ENCODE assay signal across 1 cellular context in the genomic region with DNA sequence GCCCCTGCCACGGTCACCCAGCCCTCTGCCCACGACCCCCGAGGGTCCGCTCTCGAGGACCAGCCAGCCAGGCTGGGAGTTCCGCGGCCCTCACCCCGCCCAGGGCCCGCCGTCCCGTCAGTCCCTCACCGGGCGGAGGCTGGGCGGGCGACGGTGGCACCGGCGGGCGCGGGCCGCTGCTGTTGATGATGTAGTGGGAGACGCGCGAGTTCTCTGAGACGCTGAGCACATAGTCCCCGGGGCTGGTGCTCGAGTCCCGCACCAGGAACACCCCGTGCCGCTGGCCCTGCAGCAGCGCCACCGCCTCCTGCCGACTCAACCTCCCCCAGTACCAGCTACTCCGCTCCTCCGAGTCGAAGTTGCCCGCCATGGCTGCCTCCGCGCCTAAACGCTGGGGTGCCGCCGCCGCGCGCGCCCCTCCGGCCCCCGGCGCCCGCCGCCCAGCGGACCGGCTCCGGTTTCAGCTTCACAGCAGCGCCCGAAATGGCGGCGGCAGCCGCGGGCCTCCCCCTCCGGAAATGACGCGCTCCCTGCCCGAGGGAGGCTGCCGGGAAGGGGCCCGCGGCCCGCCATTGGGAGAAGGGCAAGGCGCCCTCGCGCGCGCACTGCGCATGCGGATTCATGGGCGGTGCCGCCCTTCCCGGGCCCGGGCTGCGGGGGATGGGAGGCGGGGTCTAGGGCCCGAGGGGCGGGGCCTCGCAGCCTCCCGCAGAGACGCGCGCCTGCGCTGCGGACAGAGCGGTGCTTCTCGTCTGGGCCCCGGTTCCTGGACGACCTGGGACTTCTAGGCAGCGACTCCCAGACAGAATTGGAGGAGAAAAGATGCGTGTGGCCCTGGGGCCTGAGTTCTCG.
TF ChIP-seq lines count a peak whose summit lies in the region.

A gene (minus strand): TSS at position 485 of the 852 bp plus-strand sequence. CDS start 115 bp downstream, at position 370.

TF ChIP-seq in GM12878, 131 proteins besides CTCF, POLR2A, EP300 and RAD21 (continued from another document and continues in another):
- TF ChIP-seq, protein P1, sequence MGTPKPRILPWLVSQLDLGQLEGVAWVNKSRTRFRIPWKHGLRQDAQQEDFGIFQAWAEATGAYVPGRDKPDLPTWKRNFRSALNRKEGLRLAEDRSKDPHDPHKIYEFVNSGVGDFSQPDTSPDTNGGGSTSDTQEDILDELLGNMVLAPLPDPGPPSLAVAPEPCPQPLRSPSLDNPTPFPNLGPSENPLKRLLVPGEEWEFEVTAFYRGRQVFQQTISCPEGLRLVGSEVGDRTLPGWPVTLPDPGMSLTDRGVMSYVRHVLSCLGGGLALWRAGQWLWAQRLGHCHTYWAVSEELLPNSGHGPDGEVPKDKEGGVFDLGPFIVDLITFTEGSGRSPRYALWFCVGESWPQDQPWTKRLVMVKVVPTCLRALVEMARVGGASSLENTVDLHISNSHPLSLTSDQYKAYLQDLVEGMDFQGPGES (IDR thresholded peaks at IDR 0.05): no peak
- TF ChIP-seq MYB (IDR thresholded peaks at IDR 0.05; ENCODE audit: borderline replicate concordance, low read depth, low read length): no peak
- TF ChIP-seq HDAC2 (IDR thresholded peaks at IDR 0.05): no peak
- no peak for TF ChIP-seq EZH2 (IDR thresholded peaks at IDR 0.05; ENCODE audit: borderline replicate concordance, control insufficient read depth, low read depth, low read length)
- no peak for TF ChIP-seq ZZZ3 (IDR thresholded peaks at IDR 0.05; ENCODE audit: control insufficient read depth, insufficient read length, low read depth)
- TF ChIP-seq, protein P2, sequence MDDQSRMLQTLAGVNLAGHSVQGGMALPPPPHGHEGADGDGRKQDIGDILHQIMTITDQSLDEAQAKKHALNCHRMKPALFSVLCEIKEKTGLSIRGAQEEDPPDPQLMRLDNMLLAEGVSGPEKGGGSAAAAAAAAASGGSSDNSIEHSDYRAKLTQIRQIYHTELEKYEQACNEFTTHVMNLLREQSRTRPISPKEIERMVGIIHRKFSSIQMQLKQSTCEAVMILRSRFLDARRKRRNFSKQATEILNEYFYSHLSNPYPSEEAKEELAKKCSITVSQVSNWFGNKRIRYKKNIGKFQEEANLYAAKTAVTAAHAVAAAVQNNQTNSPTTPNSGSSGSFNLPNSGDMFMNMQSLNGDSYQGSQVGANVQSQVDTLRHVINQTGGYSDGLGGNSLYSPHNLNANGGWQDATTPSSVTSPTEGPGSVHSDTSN (IDR thresholded peaks at IDR 0.05; ENCODE audit: insufficient replicate concordance, low read depth, low read length): no peak
- TF ChIP-seq, protein P3, sequence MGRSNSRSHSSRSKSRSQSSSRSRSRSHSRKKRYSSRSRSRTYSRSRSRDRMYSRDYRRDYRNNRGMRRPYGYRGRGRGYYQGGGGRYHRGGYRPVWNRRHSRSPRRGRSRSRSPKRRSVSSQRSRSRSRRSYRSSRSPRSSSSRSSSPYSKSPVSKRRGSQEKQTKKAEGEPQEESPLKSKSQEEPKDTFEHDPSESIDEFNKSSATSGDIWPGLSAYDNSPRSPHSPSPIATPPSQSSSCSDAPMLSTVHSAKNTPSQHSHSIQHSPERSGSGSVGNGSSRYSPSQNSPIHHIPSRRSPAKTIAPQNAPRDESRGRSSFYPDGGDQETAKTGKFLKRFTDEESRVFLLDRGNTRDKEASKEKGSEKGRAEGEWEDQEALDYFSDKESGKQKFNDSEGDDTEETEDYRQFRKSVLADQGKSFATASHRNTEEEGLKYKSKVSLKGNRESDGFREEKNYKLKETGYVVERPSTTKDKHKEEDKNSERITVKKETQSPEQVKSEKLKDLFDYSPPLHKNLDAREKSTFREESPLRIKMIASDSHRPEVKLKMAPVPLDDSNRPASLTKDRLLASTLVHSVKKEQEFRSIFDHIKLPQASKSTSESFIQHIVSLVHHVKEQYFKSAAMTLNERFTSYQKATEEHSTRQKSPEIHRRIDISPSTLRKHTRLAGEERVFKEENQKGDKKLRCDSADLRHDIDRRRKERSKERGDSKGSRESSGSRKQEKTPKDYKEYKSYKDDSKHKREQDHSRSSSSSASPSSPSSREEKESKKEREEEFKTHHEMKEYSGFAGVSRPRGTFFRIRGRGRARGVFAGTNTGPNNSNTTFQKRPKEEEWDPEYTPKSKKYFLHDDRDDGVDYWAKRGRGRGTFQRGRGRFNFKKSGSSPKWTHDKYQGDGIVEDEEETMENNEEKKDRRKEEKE (IDR thresholded peaks at IDR 0.05): peak; percentile 73
- TF ChIP-seq DPF2 (IDR thresholded peaks at IDR 0.05): peak; percentile 77; the same call in 1 of the 2 replicates
- TF ChIP-seq ZNF274 (IDR thresholded peaks at IDR 0.05; ENCODE audit: insufficient read depth, insufficient read length): no peak
- no peak for TF ChIP-seq YBX1 (IDR thresholded peaks at IDR 0.05)
- TF ChIP-seq SMAD5 (IDR thresholded peaks at IDR 0.05; ENCODE audit: low read depth): peak; percentile 71; the same call in 1 of the 2 replicates
- peak; percentile 80; the same call in 1 of the 2 replicates for TF ChIP-seq TAF1 (IDR thresholded peaks at IDR 0.05; ENCODE audit: borderline replicate concordance, low read depth, low read length)
- TF ChIP-seq CHD2 (IDR thresholded peaks at IDR 0.05; ENCODE audit: borderline replicate concordance, low read depth, low read length): peak; percentile 82
- TF ChIP-seq ZNF384 (IDR thresholded peaks at IDR 0.05; ENCODE audit: borderline replicate concordance, low read depth, low read length): no peak
- TF ChIP-seq CHD4 (IDR thresholded peaks at IDR 0.05): no peak
- 0 out of 2 replicates have a peak, but pooled peaks have one; percentile 53 for TF ChIP-seq NFXL1 (IDR thresholded peaks at IDR 0.05; ENCODE audit: borderline replicate concordance)
- TF ChIP-seq BRCA1 (IDR thresholded peaks at IDR 0.05; ENCODE audit: low read depth, low read length): no peak
- 0 out of 2 replicates have a peak, but pooled peaks have one; percentile 32 for TF ChIP-seq TCF3 (IDR thresholded peaks at IDR 0.05; ENCODE audit: borderline replicate concordance, insufficient read depth, low read depth, low read length)
- TF ChIP-seq PML (IDR thresholded peaks at IDR 0.05; ENCODE audit: low read length): peak; percentile 91; the same call in 1 of the 2 replicates
- no peak for TF ChIP-seq NBN (IDR thresholded peaks at IDR 0.05)
- TF ChIP-seq CHD1 (IDR thresholded peaks at IDR 0.05; ENCODE audit: low read depth, low read length): no peak
- TF ChIP-seq, protein P4, sequence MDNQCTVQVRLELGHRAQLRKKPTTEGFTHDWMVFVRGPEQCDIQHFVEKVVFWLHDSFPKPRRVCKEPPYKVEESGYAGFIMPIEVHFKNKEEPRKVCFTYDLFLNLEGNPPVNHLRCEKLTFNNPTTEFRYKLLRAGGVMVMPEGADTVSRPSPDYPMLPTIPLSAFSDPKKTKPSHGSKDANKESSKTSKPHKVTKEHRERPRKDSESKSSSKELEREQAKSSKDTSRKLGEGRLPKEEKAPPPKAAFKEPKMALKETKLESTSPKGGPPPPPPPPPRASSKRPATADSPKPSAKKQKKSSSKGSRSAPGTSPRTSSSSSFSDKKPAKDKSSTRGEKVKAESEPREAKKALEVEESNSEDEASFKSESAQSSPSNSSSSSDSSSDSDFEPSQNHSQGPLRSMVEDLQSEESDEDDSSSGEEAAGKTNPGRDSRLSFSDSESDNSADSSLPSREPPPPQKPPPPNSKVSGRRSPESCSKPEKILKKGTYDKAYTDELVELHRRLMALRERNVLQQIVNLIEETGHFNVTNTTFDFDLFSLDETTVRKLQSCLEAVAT (IDR thresholded peaks at IDR 0.05): no peak
- TF ChIP-seq, protein P5, sequence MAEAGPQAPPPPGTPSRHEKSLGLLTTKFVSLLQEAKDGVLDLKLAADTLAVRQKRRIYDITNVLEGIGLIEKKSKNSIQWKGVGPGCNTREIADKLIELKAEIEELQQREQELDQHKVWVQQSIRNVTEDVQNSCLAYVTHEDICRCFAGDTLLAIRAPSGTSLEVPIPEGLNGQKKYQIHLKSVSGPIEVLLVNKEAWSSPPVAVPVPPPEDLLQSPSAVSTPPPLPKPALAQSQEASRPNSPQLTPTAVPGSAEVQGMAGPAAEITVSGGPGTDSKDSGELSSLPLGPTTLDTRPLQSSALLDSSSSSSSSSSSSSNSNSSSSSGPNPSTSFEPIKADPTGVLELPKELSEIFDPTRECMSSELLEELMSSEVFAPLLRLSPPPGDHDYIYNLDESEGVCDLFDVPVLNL (IDR thresholded peaks at IDR 0.05; ENCODE audit: low read depth, low read length): no peak
- no peak for TF ChIP-seq CBFB (IDR thresholded peaks at IDR 0.05; ENCODE audit: low read depth)
- TF ChIP-seq IKZF1 (conservative IDR thresholded peaks at IDR 0.05): peak; percentile 97
- TF ChIP-seq, protein P6, sequence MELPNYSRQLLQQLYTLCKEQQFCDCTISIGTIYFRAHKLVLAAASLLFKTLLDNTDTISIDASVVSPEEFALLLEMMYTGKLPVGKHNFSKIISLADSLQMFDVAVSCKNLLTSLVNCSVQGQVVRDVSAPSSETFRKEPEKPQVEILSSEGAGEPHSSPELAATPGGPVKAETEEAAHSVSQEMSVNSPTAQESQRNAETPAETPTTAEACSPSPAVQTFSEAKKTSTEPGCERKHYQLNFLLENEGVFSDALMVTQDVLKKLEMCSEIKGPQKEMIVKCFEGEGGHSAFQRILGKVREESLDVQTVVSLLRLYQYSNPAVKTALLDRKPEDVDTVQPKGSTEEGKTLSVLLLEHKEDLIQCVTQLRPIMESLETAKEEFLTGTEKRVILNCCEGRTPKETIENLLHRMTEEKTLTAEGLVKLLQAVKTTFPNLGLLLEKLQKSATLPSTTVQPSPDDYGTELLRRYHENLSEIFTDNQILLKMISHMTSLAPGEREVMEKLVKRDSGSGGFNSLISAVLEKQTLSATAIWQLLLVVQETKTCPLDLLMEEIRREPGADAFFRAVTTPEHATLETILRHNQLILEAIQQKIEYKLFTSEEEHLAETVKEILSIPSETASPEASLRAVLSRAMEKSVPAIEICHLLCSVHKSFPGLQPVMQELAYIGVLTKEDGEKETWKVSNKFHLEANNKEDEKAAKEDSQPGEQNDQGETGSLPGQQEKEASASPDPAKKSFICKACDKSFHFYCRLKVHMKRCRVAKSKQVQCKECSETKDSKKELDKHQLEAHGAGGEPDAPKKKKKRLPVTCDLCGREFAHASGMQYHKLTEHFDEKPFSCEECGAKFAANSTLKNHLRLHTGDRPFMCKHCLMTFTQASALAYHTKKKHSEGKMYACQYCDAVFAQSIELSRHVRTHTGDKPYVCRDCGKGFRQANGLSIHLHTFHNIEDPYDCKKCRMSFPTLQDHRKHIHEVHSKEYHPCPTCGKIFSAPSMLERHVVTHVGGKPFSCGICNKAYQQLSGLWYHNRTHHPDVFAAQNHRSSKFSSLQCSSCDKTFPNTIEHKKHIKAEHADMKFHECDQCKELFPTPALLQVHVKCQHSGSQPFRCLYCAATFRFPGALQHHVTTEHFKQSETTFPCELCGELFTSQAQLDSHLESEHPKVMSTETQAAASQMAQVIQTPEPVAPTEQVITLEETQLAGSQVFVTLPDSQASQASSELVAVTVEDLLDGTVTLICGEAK (IDR thresholded peaks at IDR 0.05; ENCODE audit: borderline replicate concordance): peak; percentile 61; the same call in 1 of the 2 replicates
- TF ChIP-seq NR2C1 (IDR thresholded peaks at IDR 0.05): peak; percentile 84
- peak; percentile 37; the same call in 1 of the 2 replicates for TF ChIP-seq RUNX3 (IDR thresholded peaks at IDR 0.05; ENCODE audit: low read length)
- TF ChIP-seq BMI1 (IDR thresholded peaks at IDR 0.05; ENCODE audit: borderline replicate concordance): no peak
- TF ChIP-seq, protein P7, sequence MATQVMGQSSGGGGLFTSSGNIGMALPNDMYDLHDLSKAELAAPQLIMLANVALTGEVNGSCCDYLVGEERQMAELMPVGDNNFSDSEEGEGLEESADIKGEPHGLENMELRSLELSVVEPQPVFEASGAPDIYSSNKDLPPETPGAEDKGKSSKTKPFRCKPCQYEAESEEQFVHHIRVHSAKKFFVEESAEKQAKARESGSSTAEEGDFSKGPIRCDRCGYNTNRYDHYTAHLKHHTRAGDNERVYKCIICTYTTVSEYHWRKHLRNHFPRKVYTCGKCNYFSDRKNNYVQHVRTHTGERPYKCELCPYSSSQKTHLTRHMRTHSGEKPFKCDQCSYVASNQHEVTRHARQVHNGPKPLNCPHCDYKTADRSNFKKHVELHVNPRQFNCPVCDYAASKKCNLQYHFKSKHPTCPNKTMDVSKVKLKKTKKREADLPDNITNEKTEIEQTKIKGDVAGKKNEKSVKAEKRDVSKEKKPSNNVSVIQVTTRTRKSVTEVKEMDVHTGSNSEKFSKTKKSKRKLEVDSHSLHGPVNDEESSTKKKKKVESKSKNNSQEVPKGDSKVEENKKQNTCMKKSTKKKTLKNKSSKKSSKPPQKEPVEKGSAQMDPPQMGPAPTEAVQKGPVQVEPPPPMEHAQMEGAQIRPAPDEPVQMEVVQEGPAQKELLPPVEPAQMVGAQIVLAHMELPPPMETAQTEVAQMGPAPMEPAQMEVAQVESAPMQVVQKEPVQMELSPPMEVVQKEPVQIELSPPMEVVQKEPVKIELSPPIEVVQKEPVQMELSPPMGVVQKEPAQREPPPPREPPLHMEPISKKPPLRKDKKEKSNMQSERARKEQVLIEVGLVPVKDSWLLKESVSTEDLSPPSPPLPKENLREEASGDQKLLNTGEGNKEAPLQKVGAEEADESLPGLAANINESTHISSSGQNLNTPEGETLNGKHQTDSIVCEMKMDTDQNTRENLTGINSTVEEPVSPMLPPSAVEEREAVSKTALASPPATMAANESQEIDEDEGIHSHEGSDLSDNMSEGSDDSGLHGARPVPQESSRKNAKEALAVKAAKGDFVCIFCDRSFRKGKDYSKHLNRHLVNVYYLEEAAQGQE (IDR thresholded peaks at IDR 0.05; ENCODE audit: low read depth, low read length): 0 out of 2 replicates have a peak, but pooled peaks have one; percentile 7
- no peak for TF ChIP-seq ETV6 (conservative IDR thresholded peaks at IDR 0.05 in 1 of 2, IDR thresholded peaks at IDR 0.05 in 1 of 2; ENCODE audit: borderline replicate concordance in 1 of 2, low read depth in 1 of 2)
- TF ChIP-seq, protein P8, sequence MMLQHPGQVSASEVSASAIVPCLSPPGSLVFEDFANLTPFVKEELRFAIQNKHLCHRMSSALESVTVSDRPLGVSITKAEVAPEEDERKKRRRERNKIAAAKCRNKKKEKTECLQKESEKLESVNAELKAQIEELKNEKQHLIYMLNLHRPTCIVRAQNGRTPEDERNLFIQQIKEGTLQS (IDR thresholded peaks at IDR 0.05; ENCODE audit: borderline replicate concordance, extremely low read depth, low read depth, low read length): no peak
- TF ChIP-seq, protein P9, sequence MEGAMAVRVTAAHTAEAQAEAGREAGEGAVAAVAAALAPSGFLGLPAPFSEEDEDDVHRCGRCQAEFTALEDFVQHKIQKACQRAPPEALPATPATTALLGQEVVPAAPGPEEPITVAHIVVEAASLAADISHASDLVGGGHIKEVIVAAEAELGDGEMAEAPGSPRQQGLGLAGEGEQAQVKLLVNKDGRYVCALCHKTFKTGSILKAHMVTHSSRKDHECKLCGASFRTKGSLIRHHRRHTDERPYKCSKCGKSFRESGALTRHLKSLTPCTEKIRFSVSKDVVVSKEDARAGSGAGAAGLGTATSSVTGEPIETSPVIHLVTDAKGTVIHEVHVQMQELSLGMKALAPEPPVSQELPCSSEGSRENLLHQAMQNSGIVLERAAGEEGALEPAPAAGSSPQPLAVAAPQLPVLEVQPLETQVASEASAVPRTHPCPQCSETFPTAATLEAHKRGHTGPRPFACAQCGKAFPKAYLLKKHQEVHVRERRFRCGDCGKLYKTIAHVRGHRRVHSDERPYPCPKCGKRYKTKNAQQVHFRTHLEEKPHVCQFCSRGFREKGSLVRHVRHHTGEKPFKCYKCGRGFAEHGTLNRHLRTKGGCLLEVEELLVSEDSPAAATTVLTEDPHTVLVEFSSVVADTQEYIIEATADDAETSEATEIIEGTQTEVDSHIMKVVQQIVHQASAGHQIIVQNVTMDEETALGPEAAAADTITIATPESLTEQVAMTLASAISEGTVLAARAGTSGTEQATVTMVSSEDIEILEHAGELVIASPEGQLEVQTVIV (IDR thresholded peaks at IDR 0.05; ENCODE audit: borderline replicate concordance, partially characterized antibody): no peak
- TF ChIP-seq PAX8 (IDR thresholded peaks at IDR 0.05): no peak
- TF ChIP-seq, protein P10, sequence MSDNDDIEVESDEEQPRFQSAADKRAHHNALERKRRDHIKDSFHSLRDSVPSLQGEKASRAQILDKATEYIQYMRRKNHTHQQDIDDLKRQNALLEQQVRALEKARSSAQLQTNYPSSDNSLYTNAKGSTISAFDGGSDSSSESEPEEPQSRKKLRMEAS (IDR thresholded peaks at IDR 0.05; ENCODE audit: low read depth, low read length): peak; percentile 61; the same call in 1 of the 2 replicates
